Comparison of ENCODE assay signal across 9 cellular contexts in genomic region chr1:202122639-202123335, GRCh38. TPM values are rescaled to one million over a fixed set of nuclear protein-coding genes. Genes with fewer than 3 reads are reported as not detected.
DNase-seq lines count a peak whose midpoint lies in the region; ATAC-seq and TF ChIP-seq lines count a peak whose summit lies in the region.
"Had no signal": no experiment of that assay in that cellular context is flagged by ENCODE, and none has a peak within 500 bp of the region (broad histone marks: within the 10 kb centered on the region; RNA-seq: fewer than 3 reads in every experiment).

Gene GPR37L1, plus strand, starts transcription at chr1:202122917. Its CDS starts 47 bp downstream, at chr1:202122964.

- ATAC-seq in HG03039 (IDR thresholded peaks at IDR 0.05; ENCODE audit: unreplicated experiment), result no peak
- ATAC-seq in HG02798 (IDR thresholded peaks at IDR 0.05; ENCODE audit: poor library complexity, unreplicated experiment), result no peak

- peak within 1 kb of the TSS; percentile 42 for H3K9ac ChIP-seq in endocrine pancreas (ENCODE audit: control insufficient read depth, insufficient read depth, low read length)

- H3K4me3 Mint-ChIP-seq in mesothelial cell of epicardium, result no peak within 1 kb of the TSS

- TF ChIP-seq CTCF in mesothelial cell of epicardium (IDR thresholded peaks at IDR 0.05; ENCODE audit: unreplicated experiment), result no peak

- peaks cover 2% of the 10 kb centered on the region for H3K27me3 Mint-ChIP-seq in mesothelial cell of epicardium (ENCODE audit: low read depth)

- H3K36me3 ChIP-seq in endocrine pancreas (ENCODE audit: control insufficient read depth, insufficient read depth, low read length), result no peaks in the 10 kb centered on the region

- no peaks in the 10 kb centered on the region for H3K27me3 ChIP-seq in endocrine pancreas (ENCODE audit: control insufficient read depth, insufficient read depth, low read length)

- H3K36me3 Mint-ChIP-seq in mesothelial cell of epicardium, result no peaks in the 10 kb centered on the region

- no peaks in the 10 kb centered on the region for H3K9me3 ChIP-seq in endocrine pancreas (ENCODE audit: control insufficient read depth, low read length)

- DNase-seq in AG08396 (ENCODE audit: low spot score), result peak; percentile 89
- peak; percentile 58 for DNase-seq in NCI-H510A (lab: John Stamatoyannopoulos, UW)
- no peak for DNase-seq in mesothelial cell of epicardium (ENCODE audit: low spot score in 2 of 2, unreplicated experiment in 2 of 2)
- no peak for DNase-seq in activated CD8-positive, alpha-beta memory T cell treated with anti-CD3 and anti-CD28 coated beads for 24 hours
- DNase-seq in NCI-H187 (lab: John Stamatoyannopoulos, UW), result no peak

- H3K4me3 ChIP-seq in endocrine pancreas (ENCODE audit: control insufficient read depth, insufficient read depth, low read length), result no peak within 1 kb of the TSS
- H3K4me3 ChIP-seq: skin epidermis had no signal

- H3K4me1 ChIP-seq in endocrine pancreas (ENCODE audit: control insufficient read depth, insufficient read depth, low read length), result no peaks in the 10 kb centered on the region

- H3K27ac Mint-ChIP-seq in mesothelial cell of epicardium, result peak within 1 kb of the TSS; percentile 11

- H3K4me1 Mint-ChIP-seq in mesothelial cell of epicardium, result peaks cover 2% of the 10 kb centered on the region

- H3K9me3 Mint-ChIP-seq in mesothelial cell of epicardium, result no peaks in the 10 kb centered on the region

RNA-seq across cellular contexts. Expression of gene GPR37L1, which starts in this region (rescaled TPM):
- total RNA-seq in mesothelial cell of epicardium, result 0.07 to 0.11 TPM (median 0.09 TPM) in 3 replicates

Comparison
In these comparisons a context has a peak if more than half of its experiments do, and no peak if none do; other contexts are left out.
1. DNase-seq: peak in AG08396 (single experiment) and NCI-H510A (single experiment); none in mesothelial cell of epicardium (0 of 2), activated CD8-positive, alpha-beta memory T cell treated with anti-CD3 and anti-CD28 coated beads for 24 hours (single experiment) and NCI-H187 (0 of 2).